ENCODE assay signal across 1 cellular context in genomic region chr9:5629312-5630037, GRCh38.
A peak's percentile ranks its signal among the peaks of the same experiment; 100 is the strongest.
TF ChIP-seq lines count a peak whose summit lies in the region.

No MANE protein-coding gene starts in this region.

TF ChIP-seq in HepG2, 621 proteins besides CTCF, POLR2A, EP300 and RAD21 (continued from another document):
- TF ChIP-seq ZBTB26 (CRISPR knock-in tag; IDR thresholded peaks at IDR 0.05; ENCODE audit: borderline replicate concordance), result no peak
- TF ChIP-seq ZNF563 (CRISPR knock-in tag; IDR thresholded peaks at IDR 0.05), result peak; percentile 18; the same call in 1 of the 2 replicates
- 0 out of 2 replicates have a peak, but pooled peaks have one; percentile 1 for TF ChIP-seq ZSCAN21 (CRISPR knock-in tag; IDR thresholded peaks at IDR 0.05; ENCODE audit: borderline replicate concordance)
- 0 out of 2 replicates have a peak, but pooled peaks have one; percentile 2 for TF ChIP-seq EED (CRISPR knock-in tag; IDR thresholded peaks at IDR 0.05)
- TF ChIP-seq ZNF547 (CRISPR knock-in tag; IDR thresholded peaks at IDR 0.05), result 0 out of 2 replicates have a peak, but pooled peaks have one; percentile 11
